In genomic region chr1:211959221-211959620, GRCh38 we compare ENCODE assay signal across 36 cellular contexts.
"Had no signal": no experiment of that assay in that cellular context is flagged by ENCODE, and none has a peak within 500 bp of the region (broad histone marks: within the 10 kb centered on the region; RNA-seq: fewer than 3 reads in every experiment).

No MANE protein-coding gene starts in this region.

- H3K4me1 ChIP-seq: ascending aorta, breast epithelium, colonic mucosa, esophagus squamous epithelium, gastroesophageal sphincter had no signal

- H3K4me3 ChIP-seq: ascending aorta, breast epithelium, cardiac muscle cell, colonic mucosa, esophagus squamous epithelium, gastroesophageal sphincter had no signal

- H3K4me3 Mint-ChIP-seq: activated B cell treated with CpG ODN at 0.5 μM for 24 hours; activated CD8-positive, alpha-beta memory T cell treated with anti-CD3 and anti-CD28 coated beads, Interleukin-2, amount 10 ng/mL, durations not matched to agents 7 days and 5 days; activated CD8-positive, alpha-beta T cell treated with anti-CD3 and anti-CD28 coated beads for 36 hours; activated naive CD4-positive, alpha-beta T cell treated with anti-CD3 and anti-CD28 coated beads, Interleukin-2, amount 10 ng/mL, durations not matched to agents 7 days and 5 days; activated naive CD8-positive, alpha-beta T cell treated with anti-CD3 and anti-CD28 coated beads, Interleukin-2, amount 10 ng/mL, durations not matched to agents 7 days and 5 days; activated T-helper 1 cell treated with anti-CD3 and anti-CD28 coated beads, Interleukin-12 subunit alpha, Interleukin-12 subunit beta, Interleukin-2, Interleukin-4 antibody, amounts not matched to agents 30 ng/mL and 10 ng/mL and 1 ng/mL, durations not matched to agents 14 hours and 24 hours and 36 hours; brain; T-helper 17 cell; T-helper 2 cell treated with Interferon-gamma antibody and Interleukin-4, amounts not matched to agents 5 μg/mL and 100 μg/mL, for 36 hours had no signal

- H3K4me1 Mint-ChIP-seq: activated B cell treated with CpG ODN at 0.5 μM for 24 hours; activated CD8-positive, alpha-beta memory T cell treated with anti-CD3 and anti-CD28 coated beads, Interleukin-2, amount 10 ng/mL, durations not matched to agents 7 days and 5 days; activated naive CD4-positive, alpha-beta T cell treated with anti-CD3 and anti-CD28 coated beads, Interleukin-2, amount 10 ng/mL, durations not matched to agents 7 days and 5 days; activated naive CD8-positive, alpha-beta T cell treated with anti-CD3 and anti-CD28 coated beads, Interleukin-2, amount 10 ng/mL, durations not matched to agents 7 days and 5 days; brain had no signal

- DNase-seq: activated B cell treated with CpG ODN at 0.5 μM for 24 hours; activated CD4-positive, alpha-beta T cell treated with anti-CD3 and anti-CD28 coated beads for 48 hours; activated CD4-positive, alpha-beta T cell treated with anti-CD3 and anti-CD28 coated beads, Interleukin-2, amount 50 U/mL, for 1 hour; activated CD4-positive, alpha-beta T cell treated with anti-CD3 and anti-CD28 coated beads, Interleukin-2, amount 50 U/mL, for 48 hours; activated CD8-positive, alpha-beta memory T cell treated with anti-CD3 and anti-CD28 coated beads, Interleukin-2, amount 10 ng/mL, durations not matched to agents 7 days and 5 days; activated CD8-positive, alpha-beta memory T cell treated with anti-CD3 and anti-CD28 coated beads, Interleukin-2, amount 50 U/mL, for 4 hours; activated CD8-positive, alpha-beta T cell treated with anti-CD3 and anti-CD28 coated beads for 36 hours; activated gamma-delta T cell; activated naive CD4-positive, alpha-beta T cell; activated naive CD4-positive, alpha-beta T cell treated with anti-CD3 and anti-CD28 coated beads, Interleukin-2, amount 10 ng/mL, durations not matched to agents 7 days and 5 days; activated naive CD8-positive, alpha-beta T cell treated with anti-CD3 and anti-CD28 coated beads, Interleukin-2, amount 10 ng/mL, durations not matched to agents 7 days and 5 days; activated T-cell treated with anti-CD3 and anti-CD28 coated beads, Interleukin-2, amount 50 U/mL, for 1 hour; activated T-cell treated with anti-CD3 and anti-CD28 coated beads, Interleukin-2, amount 50 U/mL, for 48 hours; central memory CD4-positive, alpha-beta T cell; cerebellar nuclear complex; colonic mucosa; effector CD8-positive, alpha-beta T cell; esophagus squamous epithelium; foreskin melanocyte; T-helper 1 cell; T-helper 17 cell; T1000; WERI-Rb-1 had no signal

- H3K36me3 ChIP-seq: breast epithelium, cardiac muscle cell, colonic mucosa had no signal

- ATAC-seq: activated CD4-positive, CD25-positive, alpha-beta regulatory T cell treated with anti-CD3 and anti-CD28 coated beads, Interleukin-2, amount 50 U/mL, for 24 hours; activated CD8-positive, alpha-beta memory T cell treated with anti-CD3 and anti-CD28 coated beads, Interleukin-2, amount 10 ng/mL, durations not matched to agents 7 days and 5 days; activated CD8-positive, alpha-beta T cell treated with anti-CD3 and anti-CD28 coated beads for 36 hours; activated naive CD4-positive, alpha-beta T cell treated with anti-CD3 and anti-CD28 coated beads, Interleukin-2, amount 50 U/mL, for 72 hours; gastroesophageal sphincter; T-helper 17 cell had no signal

- H3K27me3 Mint-ChIP-seq: activated B cell treated with CpG ODN at 0.5 μM for 24 hours; activated CD8-positive, alpha-beta memory T cell treated with anti-CD3 and anti-CD28 coated beads, Interleukin-2, amount 10 ng/mL, durations not matched to agents 7 days and 5 days; activated CD8-positive, alpha-beta T cell treated with anti-CD3 and anti-CD28 coated beads for 36 hours; activated naive CD4-positive, alpha-beta T cell treated with anti-CD3 and anti-CD28 coated beads, Interleukin-2, amount 10 ng/mL, durations not matched to agents 7 days and 5 days; activated naive CD8-positive, alpha-beta T cell treated with anti-CD3 and anti-CD28 coated beads, Interleukin-2, amount 10 ng/mL, durations not matched to agents 7 days and 5 days; brain; T-helper 17 cell had no signal

- H3K27ac Mint-ChIP-seq: activated B cell treated with CpG ODN at 0.5 μM for 24 hours; activated CD8-positive, alpha-beta memory T cell treated with anti-CD3 and anti-CD28 coated beads, Interleukin-2, amount 10 ng/mL, durations not matched to agents 7 days and 5 days; activated CD8-positive, alpha-beta T cell treated with anti-CD3 and anti-CD28 coated beads for 36 hours; activated naive CD4-positive, alpha-beta T cell treated with anti-CD3 and anti-CD28 coated beads, Interleukin-2, amount 10 ng/mL, durations not matched to agents 7 days and 5 days; activated naive CD4-positive, alpha-beta T cell treated with anti-CD3 and anti-CD28 coated beads, Interleukin-2, amount 50 U/mL, for 72 hours; activated naive CD8-positive, alpha-beta T cell treated with anti-CD3 and anti-CD28 coated beads, Interleukin-2, amount 10 ng/mL, durations not matched to agents 7 days and 5 days; activated T-helper 1 cell treated with anti-CD3 and anti-CD28 coated beads, Interleukin-12 subunit alpha, Interleukin-12 subunit beta, Interleukin-2, Interleukin-4 antibody, amounts not matched to agents 30 ng/mL and 10 ng/mL and 1 ng/mL, durations not matched to agents 14 hours and 24 hours and 36 hours; activated T-helper 2 cell treated with anti-CD3 and anti-CD28 coated beads, Interferon-gamma antibody, Interleukin-2, Interleukin-4, amounts not matched to agents 10 μg/mL and 5 μg/mL and 100 μg/mL, durations not matched to agents 14 hours and 24 hours and 36 hours; brain; T-helper 17 cell; T-helper 2 cell treated with Interferon-gamma antibody and Interleukin-4, amounts not matched to agents 5 μg/mL and 100 μg/mL, for 36 hours had no signal

- FAIRE-seq: endometrium, endothelial cell of umbilical vein had no signal

- H3K27me3 ChIP-seq: ascending aorta, breast epithelium, cardiac muscle cell, colonic mucosa, esophagus squamous epithelium, gastroesophageal sphincter had no signal

- H3K9me3 ChIP-seq: ascending aorta, breast epithelium, colonic mucosa, esophagus squamous epithelium, gastroesophageal sphincter had no signal

- H3K27ac ChIP-seq: ascending aorta, breast epithelium, cardiac muscle cell, colonic mucosa, epithelial cell of prostate, esophagus squamous epithelium, gastroesophageal sphincter, WERI-Rb-1 had no signal

- H3K9me3 Mint-ChIP-seq: activated B cell treated with CpG ODN at 0.5 μM for 24 hours; activated CD8-positive, alpha-beta T cell treated with anti-CD3 and anti-CD28 coated beads for 36 hours; activated naive CD8-positive, alpha-beta T cell treated with anti-CD3 and anti-CD28 coated beads, Interleukin-2, amount 10 ng/mL, durations not matched to agents 7 days and 5 days; activated T-helper 1 cell treated with anti-CD3 and anti-CD28 coated beads, Interleukin-12 subunit alpha, Interleukin-12 subunit beta, Interleukin-2, Interleukin-4 antibody, amounts not matched to agents 30 ng/mL and 10 ng/mL and 1 ng/mL, durations not matched to agents 14 hours and 24 hours and 36 hours; activated T-helper 2 cell treated with anti-CD3 and anti-CD28 coated beads, Interferon-gamma antibody, Interleukin-2, Interleukin-4, amounts not matched to agents 10 μg/mL and 5 μg/mL and 100 μg/mL, durations not matched to agents 14 hours and 24 hours and 36 hours had no signal
